In genomic region chr2:74884118-74884517, GRCh38 we compare ENCODE assay signal across 21 cellular contexts. TPM values are rescaled to one million over a fixed set of nuclear protein-coding genes. Genes with fewer than 3 reads are reported as not detected.
DNase-seq lines count a peak whose midpoint lies in the region; ATAC-seq and TF ChIP-seq lines count a peak whose summit lies in the region.
"Had no signal": no experiment of that assay in that cellular context is flagged by ENCODE, and none has a peak within 500 bp of the region (broad histone marks: within the 10 kb centered on the region; RNA-seq: fewer than 3 reads in every experiment).

No MANE protein-coding gene starts in this region.

- peak overlapping the region; percentile 50 for H3K27ac Mint-ChIP-seq in activated CD8-positive, alpha-beta T cell treated with anti-CD3 and anti-CD28 coated beads, Interleukin-2, amount 10 ng/mL, durations not matched to agents 7 days and 5 days
- H3K27ac Mint-ChIP-seq in activated CD8-positive, alpha-beta T cell treated with anti-CD3 and anti-CD28 coated beads for 36 hours = no peak overlapping the region
- H3K27ac Mint-ChIP-seq in CD14-positive monocyte (peak overlapping the region in 4 of 7 donors; percentile 14 to 75 (median 51)), osteocyte (ENCODE audit: unreplicated experiment) (no peak overlapping the region)
- H3K27ac Mint-ChIP-seq: CD4-positive, alpha-beta memory T cell had no signal

- CTCF ChIA-PET in activated CD8-positive, alpha-beta T cell treated with anti-CD3 and anti-CD28 coated beads, Interleukin-2, amount 10 ng/mL, durations not matched to agents 7 days and 5 days (lab: Charles Lee) = interaction anchor here (1.5 to 2.3 kb wide), 3 partner anchors 9 to 193 kb away, joined by 4 to 7 read pairs (median 5); no protein-coding TSS in a partner anchor
- CTCF ChIA-PET in activated CD8-positive, alpha-beta T cell treated with anti-CD3 and anti-CD28 coated beads for 36 hours (lab: Charles Lee) = interaction anchor here (1.0 to 1.3 kb wide), 3 partner anchors 8 to 170 kb away, joined by 3 to 5 read pairs (median 4); no protein-coding TSS in a partner anchor

- H3K4me3 ChIP-seq in NB4 (ENCODE audit: low read depth, low read length) = no peak overlapping the region
- H3K4me3 ChIP-seq: BLaER1, GM12878 had no signal

- ATAC-seq in activated CD8-positive, alpha-beta T cell treated with anti-CD3 and anti-CD28 coated beads, Interleukin-2, amount 10 ng/mL, durations not matched to agents 7 days and 5 days = no peak
- ATAC-seq in activated CD8-positive, alpha-beta T cell treated with anti-CD3 and anti-CD28 coated beads for 36 hours = no peak
- ATAC-seq in GM21576 (IDR thresholded peaks at IDR 0.05; ENCODE audit: unreplicated experiment) = no peak
- ATAC-seq: GM12878 had no signal

- no peak for DNase-seq in activated CD8-positive, alpha-beta T cell treated with anti-CD3 and anti-CD28 coated beads, Interleukin-2, amount 10 ng/mL, durations not matched to agents 7 days and 5 days
- DNase-seq in activated CD8-positive, alpha-beta T cell treated with anti-CD3 and anti-CD28 coated beads for 36 hours = no peak
- DNase-seq in CD14-positive monocyte (ENCODE audit: low spot score) (no peak), NB4 (ENCODE audit: low read depth) (peak; percentile 76), osteocyte (ENCODE audit: extremely low spot score, unreplicated experiment) (peak; percentile 15), HK-2 (ENCODE audit: unreplicated experiment) (no peak)
- DNase-seq: Caco-2; CD4-positive, alpha-beta memory T cell; IMR-90; NCI-H1105; NCI-H146; NCI-H1930; NCI-H2107; NCI-H524 treated with DMSO at 0.1 percent for 48 hours; NCI-H774; RPMI8226; SHP77; T-helper 1 cell had no signal

- no peaks in the 10 kb centered on the region for H3K27me3 Mint-ChIP-seq in activated CD8-positive, alpha-beta T cell treated with anti-CD3 and anti-CD28 coated beads, Interleukin-2, amount 10 ng/mL, durations not matched to agents 7 days and 5 days (ENCODE audit: low read depth)
- H3K27me3 Mint-ChIP-seq in activated CD8-positive, alpha-beta T cell treated with anti-CD3 and anti-CD28 coated beads for 36 hours = no peaks in the 10 kb centered on the region
- H3K27me3 Mint-ChIP-seq in CD14-positive monocyte (ENCODE audit: low read depth in 3 of 3) (peaks cover 0 to 2% (median 0%) of the 10 kb centered on the region in 3 donors), osteocyte (ENCODE audit: unreplicated experiment) (no peaks in the 10 kb centered on the region)
- H3K27me3 Mint-ChIP-seq: CD4-positive, alpha-beta memory T cell had no signal

- intact Hi-C loops in activated CD8-positive, alpha-beta T cell treated with anti-CD3 and anti-CD28 coated beads for 36 hours (cut with micrococcal nuclease) = no loop called here
- intact Hi-C loops in CD14-positive monocyte (cut with micrococcal nuclease) = no loop called here

- H3K4me3 Mint-ChIP-seq in activated CD8-positive, alpha-beta T cell treated with anti-CD3 and anti-CD28 coated beads, Interleukin-2, amount 10 ng/mL, durations not matched to agents 7 days and 5 days = no peak overlapping the region
- no peak overlapping the region for H3K4me3 Mint-ChIP-seq in activated CD8-positive, alpha-beta T cell treated with anti-CD3 and anti-CD28 coated beads for 36 hours
- H3K4me3 Mint-ChIP-seq in CD14-positive monocyte (no peak overlapping the region), osteocyte (ENCODE audit: unreplicated experiment) (no peak overlapping the region)
- H3K4me3 Mint-ChIP-seq: CD4-positive, alpha-beta memory T cell had no signal

- POLR2A ChIA-PET in activated CD8-positive, alpha-beta T cell treated with anti-CD3 and anti-CD28 coated beads, Interleukin-2, amount 10 ng/mL, durations not matched to agents 7 days and 5 days (lab: Charles Lee) = no interaction called here
- POLR2A ChIA-PET in activated CD8-positive, alpha-beta T cell treated with anti-CD3 and anti-CD28 coated beads for 36 hours (lab: Charles Lee) = interaction anchor here (0.5 kb wide), 1 partner anchor 8 kb away, joined by 5 read pairs; no protein-coding TSS in a partner anchor

- no peaks in the 10 kb centered on the region for H3K9me3 Mint-ChIP-seq in activated CD8-positive, alpha-beta T cell treated with anti-CD3 and anti-CD28 coated beads, Interleukin-2, amount 10 ng/mL, durations not matched to agents 7 days and 5 days (ENCODE audit: insufficient read depth)
- H3K9me3 Mint-ChIP-seq in activated CD8-positive, alpha-beta T cell treated with anti-CD3 and anti-CD28 coated beads for 36 hours = no peaks in the 10 kb centered on the region
- no peaks in the 10 kb centered on the region for H3K9me3 Mint-ChIP-seq in CD14-positive monocyte
- H3K9me3 Mint-ChIP-seq in osteocyte (ENCODE audit: unreplicated experiment) = no peaks in the 10 kb centered on the region
- H3K9me3 Mint-ChIP-seq: CD4-positive, alpha-beta memory T cell had no signal

- no peak for TF ChIP-seq CTCF in activated CD8-positive, alpha-beta T cell treated with anti-CD3 and anti-CD28 coated beads for 36 hours (IDR thresholded peaks at IDR 0.05)
- no peak for TF ChIP-seq CTCF in CD14-positive monocyte (IDR thresholded peaks at IDR 0.05)
- TF ChIP-seq CTCF in NB4 (IDR thresholded peaks at IDR 0.05; ENCODE audit: low read depth, low read length) = no peak
- TF ChIP-seq CTCF in osteocyte (IDR thresholded peaks at IDR 0.05) = no peak

- H3K36me3 Mint-ChIP-seq in activated CD8-positive, alpha-beta T cell treated with anti-CD3 and anti-CD28 coated beads, Interleukin-2, amount 10 ng/mL, durations not matched to agents 7 days and 5 days (ENCODE audit: low read depth) = peaks cover 56% of the 10 kb centered on the region
- peaks cover 79% of the 10 kb centered on the region for H3K36me3 Mint-ChIP-seq in activated CD8-positive, alpha-beta T cell treated with anti-CD3 and anti-CD28 coated beads for 36 hours (ENCODE audit: low read depth)
- H3K36me3 Mint-ChIP-seq in CD14-positive monocyte (peaks cover 97% of the 10 kb centered on the region in 2 donors), osteocyte (ENCODE audit: unreplicated experiment) (peaks cover 46% of the 10 kb centered on the region)

- peaks cover 5% of the 10 kb centered on the region for H3K4me1 Mint-ChIP-seq in activated CD8-positive, alpha-beta T cell treated with anti-CD3 and anti-CD28 coated beads, Interleukin-2, amount 10 ng/mL, durations not matched to agents 7 days and 5 days (ENCODE audit: low read depth)
- H3K4me1 Mint-ChIP-seq in activated CD8-positive, alpha-beta T cell treated with anti-CD3 and anti-CD28 coated beads for 36 hours (ENCODE audit: low read depth) = no peaks in the 10 kb centered on the region
- peaks cover 18% of the 10 kb centered on the region for H3K4me1 Mint-ChIP-seq in CD14-positive monocyte
- peaks cover 29% of the 10 kb centered on the region for H3K4me1 Mint-ChIP-seq in osteocyte (ENCODE audit: unreplicated experiment)
- H3K4me1 Mint-ChIP-seq: CD4-positive, alpha-beta memory T cell had no signal

- TF ChIP-seq POLR2A in NB4 (IDR thresholded peaks at IDR 0.05; ENCODE audit: extremely low read depth, insufficient read length) = no peak

RNA-seq across cellular contexts. Expression of gene HK2, which starts 50.2 kb away (rescaled TPM):
- 10 to 100 TPM; 42.6 to 44.7 TPM for total RNA-seq in activated CD8-positive, alpha-beta T cell treated with anti-CD3 and anti-CD28 coated beads, Interleukin-2, amount 10 ng/mL, durations not matched to agents 7 days and 5 days
- 100 to 1,000 TPM; 121 to 124 TPM for total RNA-seq in activated CD8-positive, alpha-beta T cell treated with anti-CD3 and anti-CD28 coated beads for 36 hours
- polyA plus RNA-seq in CD14-positive monocyte = 10 to 100 TPM; 20.3 to 29.8 TPM
- 13.8 and 14.1 TPM in 2 replicates for total RNA-seq in osteocyte

Comparison
In these comparisons a context has a peak if more than half of its experiments do, and no peak if none do; other contexts are left out.
1. H3K27ac Mint-ChIP-seq: peak in activated CD8-positive, alpha-beta T cell treated with anti-CD3 and anti-CD28 coated beads, Interleukin-2, amount 10 ng/mL, durations not matched to agents 7 days and 5 days (single experiment) and CD14-positive monocyte (4 of 7); none in activated CD8-positive, alpha-beta T cell treated with anti-CD3 and anti-CD28 coated beads for 36 hours (single experiment) and osteocyte (single experiment).
2. DNase-seq: peak in NB4 (single experiment) and osteocyte (single experiment); none in activated CD8-positive, alpha-beta T cell treated with anti-CD3 and anti-CD28 coated beads, Interleukin-2, amount 10 ng/mL, durations not matched to agents 7 days and 5 days (single experiment), activated CD8-positive, alpha-beta T cell treated with anti-CD3 and anti-CD28 coated beads for 36 hours (single experiment), CD14-positive monocyte (single experiment) and HK-2 (single experiment).